ENCODE assay signal across 25 cellular contexts in genomic region chr18:22033085-22033484, GRCh38.
DNase-seq lines count a peak whose midpoint lies in the region; ATAC-seq, FAIRE-seq and TF ChIP-seq lines count a peak whose summit lies in the region.
"Had no signal": no experiment of that assay in that cellular context is flagged by ENCODE, and none has a peak within 500 bp of the region (broad histone marks: within the 10 kb centered on the region; RNA-seq: fewer than 3 reads in every experiment).

No MANE protein-coding gene starts in this region.

- H2BK5ac ChIP-seq in neuronal stem cell (ENCODE audit: low read length), result no peak overlapping the region

- intact Hi-C loops in ovary (cut with DNase I), result no loop called here

- H3K36me3 ChIP-seq in OCI-LY3 (replicated peaks; ENCODE audit: low read depth, low read length) (no peaks in the 10 kb centered on the region), ectodermal cell (ENCODE audit: control insufficient read depth, insufficient read depth, low read length) (no peaks in the 10 kb centered on the region), neuronal stem cell (replicated peaks in 1 of 2; ENCODE audit: control insufficient read depth in 2 of 2, insufficient read depth in 2 of 2, low read length in 2 of 2) (no peaks in the 10 kb centered on the region), ovary (no peaks in the 10 kb centered on the region)
- H3K36me3 ChIP-seq: MG63 had no signal

- H3K4ac ChIP-seq in neuronal stem cell (ENCODE audit: low read length), result no peak overlapping the region

- no peak overlapping the region for H3K14ac ChIP-seq in neuronal stem cell (ENCODE audit: low read length)

- H3K9ac ChIP-seq in OCI-LY3 (ENCODE audit: low read length) (no peak overlapping the region), neuronal stem cell (ENCODE audit: low read depth, low read length, poor library complexity) (no peak overlapping the region)

- H3K9me3 ChIP-seq in A549 (no peaks in the 10 kb centered on the region), OCI-LY3 (ENCODE audit: insufficient read depth, low read length) (no peaks in the 10 kb centered on the region), ectodermal cell (ENCODE audit: control insufficient read depth, low read length) (no peaks in the 10 kb centered on the region), neuronal stem cell (replicated peaks in 1 of 2; ENCODE audit: control insufficient read depth in 2 of 2, insufficient read depth in 1 of 2, low read depth in 1 of 2, low read length in 2 of 2) (no peaks in the 10 kb centered on the region), ovary (no peaks in the 10 kb centered on the region)
- H3K9me3 ChIP-seq: MG63 had no signal

- no peaks in the 10 kb centered on the region for H4K20me1 ChIP-seq in OCI-LY3 (ENCODE audit: insufficient read depth, low read length)

- H4K91ac ChIP-seq in neuronal stem cell (ENCODE audit: low read depth, low read length, poor library complexity), result no peak overlapping the region

- TF ChIP-seq POLR2A in A549 (IDR thresholded peaks at IDR 0.05; ENCODE audit: low read length) (no peak), ovary (IDR thresholded peaks at IDR 0.05) (no peak)

- H3K79me1 ChIP-seq in neuronal stem cell (ENCODE audit: low read depth, low read length), result no peaks in the 10 kb centered on the region

- H2AFZ ChIP-seq in OCI-LY3 (ENCODE audit: low read depth, low read length) (no peak overlapping the region), neuronal stem cell (ENCODE audit: low read length) (no peak overlapping the region)

- no peak for FAIRE-seq in A549 (lab: Jason Lieb, UNC)
- FAIRE-seq: frontal cortex had no signal

- no peak for TF ChIP-seq EP300 in A549 (IDR thresholded peaks at IDR 0.05)
- no peak for TF ChIP-seq EP300 in ovary (IDR thresholded peaks at IDR 0.05)

- peaks cover 17% of the 10 kb centered on the region for H3K4me1 ChIP-seq in A549
- peaks cover 25% of the 10 kb centered on the region for H3K4me1 ChIP-seq in OCI-LY3 (ENCODE audit: low read length)
- H3K4me1 ChIP-seq in ectodermal cell (ENCODE audit: control insufficient read depth, insufficient read depth, low read length), result peaks cover 8% of the 10 kb centered on the region
- peaks cover 0 to 6% of the 10 kb centered on the region in 2 donors for H3K4me1 ChIP-seq in neuronal stem cell (ENCODE audit: control insufficient read depth in 2 of 2, insufficient read depth in 1 of 2, low read depth in 1 of 2, low read length in 2 of 2)
- no peaks in the 10 kb centered on the region for H3K4me1 ChIP-seq in ovary (ENCODE audit: insufficient read depth)

- peak overlapping the region in 1 of 2 experiments; percentile 76; a peak in 3 of 6 replicates for H3K27ac ChIP-seq in A549
- H3K27ac ChIP-seq in OCI-LY3 (ENCODE audit: low read length), result no peak overlapping the region
- peak overlapping the region; percentile 94 for H3K27ac ChIP-seq in ectodermal cell (ENCODE audit: insufficient read depth, low read depth, low read length, poor library complexity, severe bottlenecking)
- peak overlapping the region; percentile 40 for H3K27ac ChIP-seq in neuronal stem cell (replicated peaks; ENCODE audit: low read length)
- no peak overlapping the region for H3K27ac ChIP-seq in ovary

- no peak overlapping the region for H2BK120ac ChIP-seq in neuronal stem cell (ENCODE audit: low read depth, low read length)

- ATAC-seq in A549, result no peak
- ATAC-seq in HG02798 (IDR thresholded peaks at IDR 0.05; ENCODE audit: poor library complexity, unreplicated experiment), result no peak
- ATAC-seq: activated CD4-positive, CD25-positive, alpha-beta regulatory T cell treated with anti-CD3 and anti-CD28 coated beads, Interleukin-2, amount 50 U/mL, for 24 hours; activated CD8-positive, alpha-beta memory T cell treated with anti-CD3 and anti-CD28 coated beads, Interleukin-2, amount 10 ng/mL, durations not matched to agents 7 days and 5 days had no signal

- no peak overlapping the region for H4K8ac ChIP-seq in neuronal stem cell (ENCODE audit: low read depth, low read length)

- no peak overlapping the region for H3K23ac ChIP-seq in neuronal stem cell (ENCODE audit: low read depth, low read length, poor library complexity)

- no peak for TF ChIP-seq RAD21 in A549 (conservative IDR thresholded peaks at IDR 0.05 in 1 of 2, IDR thresholded peaks at IDR 0.05 in 1 of 2)

- H3K27me3 ChIP-seq in OCI-LY3 (ENCODE audit: low read depth, low read length), result no peaks in the 10 kb centered on the region
- no peaks in the 10 kb centered on the region for H3K27me3 ChIP-seq in ectodermal cell (ENCODE audit: control insufficient read depth, insufficient read depth, low read length, poor library complexity, severe bottlenecking)
- no peaks in the 10 kb centered on the region for H3K27me3 ChIP-seq in neuronal stem cell (ENCODE audit: control insufficient read depth in 3 of 3, insufficient read depth in 3 of 3, low read depth in 1 of 3, low read length in 3 of 3)
- no peaks in the 10 kb centered on the region for H3K27me3 ChIP-seq in ovary
- H3K27me3 ChIP-seq: MG63 had no signal

- no peak overlapping the region for H2BK12ac ChIP-seq in neuronal stem cell (ENCODE audit: low read length)

- 80% methylated on average over 8 of the region's 8 CpGs for WGBS in A549 (ENCODE audit: missing lambda C conversion rate)
- WGBS in ectodermal cell, 2 experiments, result 20 to 21% methylated on average over 8 of the region's 8 CpGs
- no CpG with 5 or more reads among the region's 8 CpGs for WGBS in neuronal stem cell (ENCODE audit: extremely low coverage in 2 of 2, insufficient read length in 2 of 2, insufficient replicate concordance in 1 of 2), 2 donors
- WGBS in ovary, 3 donors, result 74 to 82% (median 77%) methylated on average over 8 of the region's 8 CpGs

- H2AK5ac ChIP-seq in neuronal stem cell (ENCODE audit: low read depth, low read length), result no peak overlapping the region

- POLR2A ChIA-PET in A549 (lab: Yijun Ruan, JAX), result no interaction called here

- H3K4me3 ChIP-seq in A549 (no peak overlapping the region), OCI-LY3 (ENCODE audit: low read length) (peak overlapping the region; percentile 46; the same call in 1 of the 2 replicates), ectodermal cell (ENCODE audit: insufficient read depth, low read depth, low read length) (no peak overlapping the region), neuronal stem cell (ENCODE audit: low read length in 2 of 2) (no peak overlapping the region), ovary (no peak overlapping the region)
- H3K4me3 ChIP-seq: MG63 had no signal

- no peak overlapping the region for H3K18ac ChIP-seq in neuronal stem cell (ENCODE audit: low read length)

- no peak for DNase-seq in A549 (ENCODE audit: low read depth in 1 of 2, low spot score in 1 of 2)
- DNase-seq in neuronal stem cell (ENCODE audit: low spot score), result peak; percentile 30
- no peak for DNase-seq in ovary
- no peak for DNase-seq in GM03348 (ENCODE audit: low spot score)
- no peak for DNase-seq in NCI-H2081 treated with DMSO at 0.1 percent for 48 hours (lab: John Stamatoyannopoulos, UW)
- DNase-seq: activated CD4-positive, alpha-beta T cell treated with anti-CD3 and anti-CD28 coated beads, Interleukin-2, amount 50 U/mL, for 4 hours; activated CD8-positive, alpha-beta memory T cell treated with anti-CD3 and anti-CD28 coated beads, Interleukin-2, amount 10 ng/mL, durations not matched to agents 7 days and 5 days; activated naive CD4-positive, alpha-beta T cell; cerebellar nuclear complex; hypothalamus; KG1; left colon; naive B cell; NCI-H1105; NCI-H1930; NCI-H524; nucleus accumbens; SHP77; T-helper 2 cell had no signal

- no peak overlapping the region for H2BK15ac ChIP-seq in neuronal stem cell (ENCODE audit: low read length)

- CTCF ChIA-PET in A549 (lab: Yijun Ruan, JAX), result interaction anchor here (3.4 kb wide), 1 partner anchor 35 kb away, joined by 14 read pairs; no protein-coding TSS in a partner anchor

- H3K4me2 ChIP-seq in A549 (peak overlapping the region; percentile 61), OCI-LY3 (ENCODE audit: low read length) (peak overlapping the region; percentile 63), neuronal stem cell (ENCODE audit: insufficient read depth, low read length, poor library complexity, severe bottlenecking) (no peak overlapping the region)

- TF ChIP-seq CTCF in A549 (IDR thresholded peaks at IDR 0.05) (no peak), OCI-LY3 (IDR thresholded peaks at IDR 0.05; ENCODE audit: low read depth, low read length) (no peak), ovary (IDR thresholded peaks at IDR 0.05) (no peak)

- H3K79me2 ChIP-seq in OCI-LY3 (ENCODE audit: low read length), result no peaks in the 10 kb centered on the region

TF ChIP-seq in A549, 52 proteins besides CTCF, POLR2A, EP300 and RAD21 (continues in another document):
- TF ChIP-seq TFCP2L1 (CRISPR knock-in tag; IDR thresholded peaks at IDR 0.05) (no peak), BCL3 (IDR thresholded peaks at IDR 0.05) (no peak), HOXA7 (CRISPR knock-in tag; IDR thresholded peaks at IDR 0.05) (no peak), MAFK (IDR thresholded peaks at IDR 0.05; ENCODE audit: partially characterized antibody) (no peak), RCOR1 (IDR thresholded peaks at IDR 0.05; ENCODE audit: low read depth, low read length) (no peak), PHF8 (IDR thresholded peaks at IDR 0.05; ENCODE audit: borderline replicate concordance, low read depth) (no peak), HOXB13 (CRISPR knock-in tag; IDR thresholded peaks at IDR 0.05; ENCODE audit: low read depth) (no peak), TP53 (CRISPR knock-in tag; IDR thresholded peaks at IDR 0.05) (no peak), USF2 (IDR thresholded peaks at IDR 0.05) (no peak), CBX2 (IDR thresholded peaks at IDR 0.05; ENCODE audit: borderline replicate concordance, low read depth) (no peak), RNF2 (IDR thresholded peaks at IDR 0.05; ENCODE audit: borderline replicate concordance, low read depth) (no peak), RARB (CRISPR knock-in tag; IDR thresholded peaks at IDR 0.05) (no peak)

Comparison
In these comparisons a context has a peak if more than half of its experiments do, and no peak if none do; other contexts are left out.
1. H3K27ac ChIP-seq: peak in ectodermal cell (single experiment) and neuronal stem cell (single experiment); none in OCI-LY3 (single experiment) and ovary (0 of 2).